ENCODE assay signal across 25 cellular contexts in the genomic region with DNA sequence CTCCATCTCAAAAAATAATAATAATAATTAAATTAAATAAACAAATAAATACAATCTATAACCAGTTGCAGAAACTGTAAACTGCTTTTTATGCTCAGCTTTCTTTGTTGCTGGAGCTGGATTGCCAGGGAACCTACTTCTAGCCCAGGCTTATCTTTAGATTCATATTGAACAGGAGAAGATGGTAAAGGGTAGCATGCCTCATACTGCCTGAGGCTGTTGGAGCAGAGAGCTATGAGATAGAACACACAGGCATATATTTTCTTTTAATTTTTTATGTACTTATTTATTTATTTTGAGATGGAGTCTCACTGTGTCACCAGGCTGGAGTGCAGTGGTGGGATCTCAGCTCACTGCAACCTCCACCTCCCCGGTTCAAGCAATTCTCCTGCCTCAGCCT. TPM values are rescaled to one million over a fixed set of nuclear protein-coding genes. Genes with fewer than 3 reads are reported as not detected.
DNase-seq lines count a peak whose midpoint lies in the region; ATAC-seq and TF ChIP-seq lines count a peak whose summit lies in the region.
"Had no signal": no experiment of that assay in that cellular context is flagged by ENCODE, and none has a peak within 500 bp of the region (broad histone marks: within the 10 kb centered on the region; RNA-seq: fewer than 3 reads in every experiment).

No MANE protein-coding gene starts in this region.

- H3K27ac ChIP-seq in left ventricle myocardium inferior (replicated peaks) (peak overlapping the region; percentile 89), SJCRH30 (peak overlapping the region; percentile 85; the same call in 1 of the 2 replicates), testis (no peak overlapping the region), vagina (no peak overlapping the region)
- H3K27ac ChIP-seq: HL-60 had no signal

- H3K36me3 ChIP-seq in left ventricle myocardium inferior (no peaks in the 10 kb centered on the region), SJCRH30 (no peaks in the 10 kb centered on the region), testis (ENCODE audit: low read depth, missing control alignments) (no peaks in the 10 kb centered on the region), vagina (no peaks in the 10 kb centered on the region)
- H3K36me3 ChIP-seq: adrenal gland had no signal

- H3K4me1 Mint-ChIP-seq in mesothelial cell of epicardium: peaks cover 57% of the 10 kb centered on the region

- no peak for ATAC-seq in GM21515 (IDR thresholded peaks at IDR 0.05; ENCODE audit: unreplicated experiment)
- ATAC-seq in HG02938 (IDR thresholded peaks at IDR 0.05; ENCODE audit: unreplicated experiment): no peak
- ATAC-seq: activated CD4-positive, alpha-beta T cell treated with anti-CD3 and anti-CD28 coated beads for 36 hours; naive thymus-derived CD8-positive, alpha-beta T cell; stimulated activated naive CD8-positive, alpha-beta T cell treated with anti-CD3 and anti-CD28 coated beads, Interleukin-15, amount 100 ng/mL, for 72 hours had no signal

- H3K9me3 Mint-ChIP-seq in mesothelial cell of epicardium: peaks cover 6% of the 10 kb centered on the region
- H3K9me3 Mint-ChIP-seq: immature natural killer cell; naive thymus-derived CD8-positive, alpha-beta T cell; stimulated activated naive CD8-positive, alpha-beta T cell treated with anti-CD3 and anti-CD28 coated beads, Interleukin-15, amount 100 ng/mL, for 72 hours had no signal

- intact Hi-C loops in left ventricle myocardium inferior (cut with micrococcal nuclease) (no loop called here), cardiac septum (cut with DNase I) (loop anchor here (2.0 kb wide), 1 partner anchor 40 kb away; no protein-coding TSS in a partner anchor), testis (cut with DNase I; ENCODE audit: low total_unique reads) (no loop called here), vagina (cut with DNase I) (no loop called here)

- H3K4me3 ChIP-seq in left ventricle myocardium inferior (no peak overlapping the region), SJCRH30 (no peak overlapping the region), testis (no peak overlapping the region), vagina (no peak overlapping the region)

- no peaks in the 10 kb centered on the region for H3K9me3 ChIP-seq in left ventricle myocardium inferior (replicated peaks)
- no peaks in the 10 kb centered on the region for H3K9me3 ChIP-seq in SJCRH30 (replicated peaks)
- H3K9me3 ChIP-seq in testis: no peaks in the 10 kb centered on the region
- no peaks in the 10 kb centered on the region for H3K9me3 ChIP-seq in vagina
- H3K9me3 ChIP-seq: adrenal gland had no signal

- peak overlapping the region; percentile 99 for H3K27ac Mint-ChIP-seq in mesothelial cell of epicardium
- H3K27ac Mint-ChIP-seq: B cell, immature natural killer cell had no signal

- H3K27me3 ChIP-seq in left ventricle myocardium inferior (ENCODE audit: low read depth) (no peaks in the 10 kb centered on the region), SJCRH30 (no peaks in the 10 kb centered on the region), testis (no peaks in the 10 kb centered on the region), vagina (no peaks in the 10 kb centered on the region)
- H3K27me3 ChIP-seq: adrenal gland had no signal

- no peaks in the 10 kb centered on the region for H3K36me3 Mint-ChIP-seq in mesothelial cell of epicardium
- H3K36me3 Mint-ChIP-seq: naive thymus-derived CD8-positive, alpha-beta T cell had no signal

- no peak overlapping the region for H3K4me3 Mint-ChIP-seq in mesothelial cell of epicardium
- H3K4me3 Mint-ChIP-seq: activated CD4-positive, alpha-beta T cell treated with anti-CD3 and anti-CD28 coated beads for 36 hours; immature natural killer cell had no signal

- peaks cover 5% of the 10 kb centered on the region for H3K27me3 Mint-ChIP-seq in mesothelial cell of epicardium (ENCODE audit: low read depth)
- H3K27me3 Mint-ChIP-seq: activated CD4-positive, alpha-beta T cell treated with anti-CD3 and anti-CD28 coated beads for 36 hours; B cell; naive thymus-derived CD8-positive, alpha-beta T cell; stimulated activated naive CD8-positive, alpha-beta T cell treated with anti-CD3 and anti-CD28 coated beads, Interleukin-15, amount 100 ng/mL, for 72 hours had no signal

- no peak for DNase-seq in left ventricle myocardium inferior
- no peak for DNase-seq in cardiac septum (ENCODE audit: low spot score)
- no peak for DNase-seq in SJCRH30
- no peak for DNase-seq in mesothelial cell of epicardium (ENCODE audit: low spot score in 2 of 2, unreplicated experiment in 2 of 2)
- DNase-seq in testis: no peak
- DNase-seq in vagina (ENCODE audit: extremely low spot score in 2 of 2): no peak
- DNase-seq: activated CD4-positive, alpha-beta T cell treated with anti-CD3 and anti-CD28 coated beads for 36 hours; activated T-cell treated with anti-CD3 and anti-CD28 coated beads, Interleukin-2, amount 50 U/mL, for 1 hour; Calu3; effector CD8-positive, alpha-beta T cell; hippocampal formation; immature natural killer cell; midbrain; naive thymus-derived CD8-positive, alpha-beta T cell; NCI-H1092 treated with DMSO at 0.1 percent for 48 hours; NCI-H2029; stimulated activated CD4-positive, alpha-beta T cell treated with anti-CD3 and anti-CD28 coated beads, Interleukin-15, amount 100 ng/mL, for 24 hours; stimulated activated naive CD8-positive, alpha-beta T cell treated with anti-CD3 and anti-CD28 coated beads, Interleukin-15, amount 100 ng/mL, for 72 hours; SW 1271; trophoblast cell had no signal

- TF ChIP-seq CTCF in left ventricle myocardium inferior (IDR thresholded peaks at IDR 0.05; ENCODE audit: borderline replicate concordance): no peak
- no peak for TF ChIP-seq CTCF in mesothelial cell of epicardium (IDR thresholded peaks at IDR 0.05; ENCODE audit: unreplicated experiment)
- no peak for TF ChIP-seq CTCF in testis (IDR thresholded peaks at IDR 0.05)
- no peak for TF ChIP-seq CTCF in vagina (IDR thresholded peaks at IDR 0.05)

- TF ChIP-seq POLR2A in testis (IDR thresholded peaks at IDR 0.05): no peak
- no peak for TF ChIP-seq POLR2A in vagina (IDR thresholded peaks at IDR 0.05)

- H3K4me1 ChIP-seq in left ventricle myocardium inferior (peaks cover 76% of the 10 kb centered on the region), SJCRH30 (peaks cover 50% of the 10 kb centered on the region), testis (peaks cover 36% of the 10 kb centered on the region), vagina (peaks cover 47% of the 10 kb centered on the region)

- 88 to 96% methylated on average over 1 of the region's 1 CpG for WGBS in testis, 2 donors

RNA-seq across cellular contexts. Expression of a gene that starts 28.7 kb away (rescaled TPM):
- 4.3 TPM for total RNA-seq in left ventricle myocardium inferior
- 7.9 TPM for total RNA-seq in cardiac septum
- 117 and 128 TPM in 2 replicates for total RNA-seq in SJCRH30 (2014; rRNA removed; shearing (Covaris generic))
- 93.4 to 97.2 TPM (median 95.6 TPM) in 3 replicates for total RNA-seq in mesothelial cell of epicardium
- total RNA-seq in testis: 10 to 100 TPM; 67.1 to 71.0 TPM
- 49.0 TPM for polyA plus RNA-seq in testis (ENCODE audit: insufficient read depth, low read depth, low replicate concordance)
- total RNA-seq in vagina: 26.0 TPM

Comparison
In these comparisons a context has a peak if more than half of its experiments do, and no peak if none do; other contexts are left out.
1. H3K27ac ChIP-seq: peak in left ventricle myocardium inferior (single experiment) and SJCRH30 (single experiment); none in testis (0 of 2) and vagina (single experiment).